ENCODE assay signal across 37 cellular contexts in the genomic region with DNA sequence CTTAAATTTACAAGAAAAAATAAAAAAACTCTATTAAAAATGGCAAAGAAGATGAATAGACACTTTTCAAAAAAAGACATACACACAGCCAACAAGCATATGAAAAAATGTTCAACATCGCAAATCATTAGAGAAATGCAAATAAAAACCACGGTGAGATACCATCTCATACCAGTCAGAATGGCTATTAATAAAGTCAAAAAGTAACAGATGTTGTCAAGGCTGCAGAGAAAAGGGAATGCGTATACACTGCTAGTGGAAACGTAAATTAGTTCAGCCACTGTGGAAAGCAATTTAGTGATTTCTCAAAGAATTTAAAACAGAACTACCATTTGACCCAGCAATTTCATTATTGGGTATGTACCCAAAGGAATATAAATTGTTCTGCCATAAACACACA. TPM values are rescaled to one million over a fixed set of nuclear protein-coding genes. Genes with fewer than 3 reads are reported as not detected.
"Had no signal": no experiment of that assay in that cellular context is flagged by ENCODE, and none has a peak within 500 bp of the region (broad histone marks: within the 10 kb centered on the region; RNA-seq: fewer than 3 reads in every experiment).

No MANE protein-coding gene starts in this region.

- ATAC-seq: activated CD8-positive, alpha-beta memory T cell treated with anti-CD3 and anti-CD28 coated beads, Interleukin-2, amount 10 ng/mL, durations not matched to agents 7 days and 5 days; activated naive CD8-positive, alpha-beta T cell treated with anti-CD3 and anti-CD28 coated beads, Interleukin-2, amount 50 U/mL, for 24 hours; PC-3 had no signal

- H3K9me3 ChIP-seq: MG63, Peyer's patch, SJSA1 had no signal

- H3K4me3 ChIP-seq: MG63, Peyer's patch, SJSA1 had no signal

- H3K27me3 ChIP-seq: Peyer's patch had no signal

- H3K4me1 ChIP-seq: Peyer's patch, SJSA1 had no signal

- DNase-seq: activated CD4-positive, alpha-beta memory T cell treated with anti-CD3 and anti-CD28 coated beads, Interleukin-2, amount 10 ng/mL, durations not matched to agents 7 days and 5 days; activated CD4-positive, alpha-beta T cell treated with anti-CD3 and anti-CD28 coated beads for 1 hour; activated CD4-positive, alpha-beta T cell treated with anti-CD3 and anti-CD28 coated beads for 48 hours; activated CD4-positive, CD25-positive, alpha-beta regulatory T cell; activated CD8-positive, alpha-beta memory T cell treated with anti-CD3 and anti-CD28 coated beads for 24 hours; activated CD8-positive, alpha-beta memory T cell treated with anti-CD3 and anti-CD28 coated beads, Interleukin-2, amount 10 ng/mL, durations not matched to agents 7 days and 5 days; activated CD8-positive, alpha-beta memory T cell treated with anti-CD3 and anti-CD28 coated beads, Interleukin-2, amount 50 U/mL, for 48 hours; activated effector memory CD4-positive, alpha-beta T cell treated with Interleukin-2 at 50 U/mL for 16 hours; activated naive CD4-positive, alpha-beta T cell treated with anti-CD3 and anti-CD28 coated beads, Interleukin-2, amount 10 ng/mL, durations not matched to agents 7 days and 5 days; activated naive CD8-positive, alpha-beta T cell treated with anti-CD3 and anti-CD28 coated beads, Interleukin-2, amount 50 U/mL, for 24 hours; activated T-cell treated with anti-CD3 and anti-CD28 coated beads, Interleukin-2, amount 50 U/mL, for 48 hours; anterior cingulate cortex; caudate nucleus; cerebellar nuclear complex; MG63; NCI-H1092 treated with DMSO at 0.1 percent for 48 hours; NCI-H1417; NCI-H146; NCI-H187; NCI-H2029 treated with DMSO at 0.1 percent for 48 hours; NCI-H2107; NCI-H2171; NCI-H510A; NCI-H526; NCI-H748 treated with DMSO at 0.1 percent for 48 hours; NK-92 treated with Interleukin-12 subunit alpha and Interleukin-12 subunit beta, amount 100 ng/mL, for 24 hours; PC-3; Peyer's patch; RPMI8226; SHP77 treated with DMSO at 0.1 percent for 48 hours; SW 1271; T-helper 1 cell; T-helper 2 cell; T-helper 9 cell; WERI-Rb-1 had no signal

- H3K27ac ChIP-seq: Peyer's patch, SJSA1, WERI-Rb-1 had no signal

- H3K36me3 ChIP-seq: MG63, Peyer's patch, SJSA1, WERI-Rb-1 had no signal

- FAIRE-seq: bronchial epithelial cell had no signal

RNA-seq across cellular contexts. Expression of a gene that starts 31.4 kb away (rescaled TPM):
- total RNA-seq: activated CD4-positive, alpha-beta memory T cell treated with anti-CD3 and anti-CD28 coated beads, Interleukin-2, amount 10 ng/mL, durations not matched to agents 7 days and 5 days; activated CD8-positive, alpha-beta memory T cell treated with anti-CD3 and anti-CD28 coated beads, Interleukin-2, amount 10 ng/mL, durations not matched to agents 7 days and 5 days; SJSA1 had no signal

RNA-seq across cellular contexts. Expression of a gene that starts 57.9 kb away (rescaled TPM):
- total RNA-seq: activated CD4-positive, alpha-beta memory T cell treated with anti-CD3 and anti-CD28 coated beads, Interleukin-2, amount 10 ng/mL, durations not matched to agents 7 days and 5 days; activated CD8-positive, alpha-beta memory T cell treated with anti-CD3 and anti-CD28 coated beads, Interleukin-2, amount 10 ng/mL, durations not matched to agents 7 days and 5 days; PC-3; Peyer's patch; SJSA1 had no signal
